ENCODE assay signal across 8 cellular contexts in genomic region chr11:11849127-11849746, GRCh38. TPM values are rescaled to one million over a fixed set of nuclear protein-coding genes. Genes with fewer than 3 reads are reported as not detected.
A peak's percentile ranks its signal among the peaks of the same experiment; 100 is the strongest.
DNase-seq lines count a peak whose midpoint lies in the region; ATAC-seq and TF ChIP-seq lines count a peak whose summit lies in the region.

No MANE protein-coding gene starts in this region.

- H3K9me3 Mint-ChIP-seq in activated T-cell treated with anti-CD3 and anti-CD28 coated beads, Interleukin-2, amount 50 U/mL, for 4 hours, result no peaks in the 10 kb centered on the region

- ATAC-seq in GM19463 (IDR thresholded peaks at IDR 0.05; ENCODE audit: unreplicated experiment) (peak; percentile 76), HG03565 (IDR thresholded peaks at IDR 0.05; ENCODE audit: unreplicated experiment) (peak; percentile 47)
- ATAC-seq in activated T-cell treated with anti-CD3 and anti-CD28 coated beads, Interleukin-2, amount 50 U/mL, for 4 hours, result peak; percentile 70 to 83

- H3K9ac ChIP-seq in OCI-LY3 (ENCODE audit: low read length), result no peak overlapping the region

- H3K4me1 ChIP-seq in OCI-LY3 (ENCODE audit: low read length) (peaks cover 28% of the 10 kb centered on the region), vagina (peaks cover 100% of the 10 kb centered on the region)

- H2AFZ ChIP-seq in OCI-LY3 (ENCODE audit: low read depth, low read length), result no peak overlapping the region

- H3K9me3 ChIP-seq in OCI-LY3 (ENCODE audit: insufficient read depth, low read length) (no peaks in the 10 kb centered on the region), vagina (no peaks in the 10 kb centered on the region)

- peak; percentile 20 for DNase-seq in DMS153 (lab: John Stamatoyannopoulos, UW)
- DNase-seq in activated T-cell treated with anti-CD3 and anti-CD28 coated beads, Interleukin-2, amount 50 U/mL, for 4 hours, result peak; percentile 58
- DNase-seq in fibroblast of the conjunctiva (ENCODE audit: low read depth), result peak; percentile 64
- DNase-seq in pons (ENCODE audit: low spot score), result peak; percentile 72
- no peak for DNase-seq in vagina (ENCODE audit: extremely low spot score in 2 of 2)

- H3K4me1 Mint-ChIP-seq in activated T-cell treated with anti-CD3 and anti-CD28 coated beads, Interleukin-2, amount 50 U/mL, for 4 hours (ENCODE audit: low read depth), result peaks cover 66% of the 10 kb centered on the region

- H3K27me3 Mint-ChIP-seq in activated T-cell treated with anti-CD3 and anti-CD28 coated beads, Interleukin-2, amount 50 U/mL, for 4 hours (ENCODE audit: low read depth), result no peaks in the 10 kb centered on the region

- peak; percentile 83 for TF ChIP-seq CTCF in OCI-LY3 (IDR thresholded peaks at IDR 0.05; ENCODE audit: low read depth, low read length)
- TF ChIP-seq CTCF in vagina (IDR thresholded peaks at IDR 0.05), result peak in 1 of 3 experiments; percentile 14

- no peaks in the 10 kb centered on the region for H3K36me3 Mint-ChIP-seq in activated T-cell treated with anti-CD3 and anti-CD28 coated beads, Interleukin-2, amount 50 U/mL, for 4 hours (ENCODE audit: insufficient read depth)

- TF ChIP-seq POLR2A in vagina (IDR thresholded peaks at IDR 0.05), result no peak

- H4K20me1 ChIP-seq in OCI-LY3 (ENCODE audit: insufficient read depth, low read length), result peaks cover 91% of the 10 kb centered on the region

- intact Hi-C loops in vagina (cut with DNase I), result no loop called here

- H3K27me3 ChIP-seq in OCI-LY3 (ENCODE audit: low read depth, low read length) (no peaks in the 10 kb centered on the region), vagina (no peaks in the 10 kb centered on the region)

- peak overlapping the region; percentile 60 for H3K4me3 Mint-ChIP-seq in activated T-cell treated with anti-CD3 and anti-CD28 coated beads, Interleukin-2, amount 50 U/mL, for 4 hours

- H3K36me3 ChIP-seq in OCI-LY3 (replicated peaks; ENCODE audit: low read depth, low read length) (no peaks in the 10 kb centered on the region), vagina (no peaks in the 10 kb centered on the region)

- H3K4me2 ChIP-seq in OCI-LY3 (ENCODE audit: low read length), result no peak overlapping the region

- H3K4me3 ChIP-seq in OCI-LY3 (ENCODE audit: low read length), result no peak overlapping the region
- no peak overlapping the region for H3K4me3 ChIP-seq in vagina

- H3K27ac ChIP-seq in OCI-LY3 (ENCODE audit: low read length) (no peak overlapping the region), vagina (peak overlapping the region; percentile 14)

- peaks cover 98% of the 10 kb centered on the region for H3K79me2 ChIP-seq in OCI-LY3 (ENCODE audit: low read length)

RNA-seq across cellular contexts. Expression of gene USP47, which starts 7.5 kb away (rescaled TPM):
- total RNA-seq in activated T-cell treated with anti-CD3 and anti-CD28 coated beads, Interleukin-2, amount 50 U/mL, for 4 hours, result 10 to 100 TPM; 39.5 to 48.3 (median 40.8) TPM
- 69.2 TPM for total RNA-seq in vagina

Comparison
In these comparisons a context has a peak if more than half of its experiments do, and no peak if none do; other contexts are left out.
1. DNase-seq: peak in DMS153 (single experiment), activated T-cell treated with anti-CD3 and anti-CD28 coated beads, Interleukin-2, amount 50 U/mL, for 4 hours (single experiment), fibroblast of the conjunctiva (single experiment) and pons (single experiment); none in vagina (0 of 2).
2. Peak in every context shown above with its lines, with median percentiles within 50 percentile points of each other: ATAC-seq.